Comparison of ENCODE assay signal across 1 cellular context in the genomic region with DNA sequence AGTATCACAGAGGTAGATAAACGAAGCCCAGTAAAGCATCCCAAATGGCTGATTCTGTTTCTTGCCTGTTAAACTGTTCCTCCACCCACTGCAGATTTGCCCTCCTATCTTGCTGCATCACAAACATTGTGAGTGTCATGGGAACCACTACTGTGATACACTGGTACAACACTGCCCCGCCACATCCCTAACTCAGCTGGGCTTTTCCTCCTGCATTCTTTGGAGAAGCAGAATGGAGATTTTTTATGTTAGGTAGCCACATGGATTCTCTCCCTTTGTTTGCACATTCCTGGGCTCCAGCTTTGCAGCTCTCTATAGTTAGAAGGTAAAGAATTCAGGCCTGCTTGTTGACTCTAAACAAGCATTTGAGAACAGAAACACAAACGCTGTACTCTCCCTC.
TF ChIP-seq lines count a peak whose summit lies in the region.

No MANE protein-coding gene starts in this region.

TF ChIP-seq in GM23338, 12 proteins besides CTCF, POLR2A, EP300 and RAD21 (continued from another document):
- TF ChIP-seq, protein P1, sequence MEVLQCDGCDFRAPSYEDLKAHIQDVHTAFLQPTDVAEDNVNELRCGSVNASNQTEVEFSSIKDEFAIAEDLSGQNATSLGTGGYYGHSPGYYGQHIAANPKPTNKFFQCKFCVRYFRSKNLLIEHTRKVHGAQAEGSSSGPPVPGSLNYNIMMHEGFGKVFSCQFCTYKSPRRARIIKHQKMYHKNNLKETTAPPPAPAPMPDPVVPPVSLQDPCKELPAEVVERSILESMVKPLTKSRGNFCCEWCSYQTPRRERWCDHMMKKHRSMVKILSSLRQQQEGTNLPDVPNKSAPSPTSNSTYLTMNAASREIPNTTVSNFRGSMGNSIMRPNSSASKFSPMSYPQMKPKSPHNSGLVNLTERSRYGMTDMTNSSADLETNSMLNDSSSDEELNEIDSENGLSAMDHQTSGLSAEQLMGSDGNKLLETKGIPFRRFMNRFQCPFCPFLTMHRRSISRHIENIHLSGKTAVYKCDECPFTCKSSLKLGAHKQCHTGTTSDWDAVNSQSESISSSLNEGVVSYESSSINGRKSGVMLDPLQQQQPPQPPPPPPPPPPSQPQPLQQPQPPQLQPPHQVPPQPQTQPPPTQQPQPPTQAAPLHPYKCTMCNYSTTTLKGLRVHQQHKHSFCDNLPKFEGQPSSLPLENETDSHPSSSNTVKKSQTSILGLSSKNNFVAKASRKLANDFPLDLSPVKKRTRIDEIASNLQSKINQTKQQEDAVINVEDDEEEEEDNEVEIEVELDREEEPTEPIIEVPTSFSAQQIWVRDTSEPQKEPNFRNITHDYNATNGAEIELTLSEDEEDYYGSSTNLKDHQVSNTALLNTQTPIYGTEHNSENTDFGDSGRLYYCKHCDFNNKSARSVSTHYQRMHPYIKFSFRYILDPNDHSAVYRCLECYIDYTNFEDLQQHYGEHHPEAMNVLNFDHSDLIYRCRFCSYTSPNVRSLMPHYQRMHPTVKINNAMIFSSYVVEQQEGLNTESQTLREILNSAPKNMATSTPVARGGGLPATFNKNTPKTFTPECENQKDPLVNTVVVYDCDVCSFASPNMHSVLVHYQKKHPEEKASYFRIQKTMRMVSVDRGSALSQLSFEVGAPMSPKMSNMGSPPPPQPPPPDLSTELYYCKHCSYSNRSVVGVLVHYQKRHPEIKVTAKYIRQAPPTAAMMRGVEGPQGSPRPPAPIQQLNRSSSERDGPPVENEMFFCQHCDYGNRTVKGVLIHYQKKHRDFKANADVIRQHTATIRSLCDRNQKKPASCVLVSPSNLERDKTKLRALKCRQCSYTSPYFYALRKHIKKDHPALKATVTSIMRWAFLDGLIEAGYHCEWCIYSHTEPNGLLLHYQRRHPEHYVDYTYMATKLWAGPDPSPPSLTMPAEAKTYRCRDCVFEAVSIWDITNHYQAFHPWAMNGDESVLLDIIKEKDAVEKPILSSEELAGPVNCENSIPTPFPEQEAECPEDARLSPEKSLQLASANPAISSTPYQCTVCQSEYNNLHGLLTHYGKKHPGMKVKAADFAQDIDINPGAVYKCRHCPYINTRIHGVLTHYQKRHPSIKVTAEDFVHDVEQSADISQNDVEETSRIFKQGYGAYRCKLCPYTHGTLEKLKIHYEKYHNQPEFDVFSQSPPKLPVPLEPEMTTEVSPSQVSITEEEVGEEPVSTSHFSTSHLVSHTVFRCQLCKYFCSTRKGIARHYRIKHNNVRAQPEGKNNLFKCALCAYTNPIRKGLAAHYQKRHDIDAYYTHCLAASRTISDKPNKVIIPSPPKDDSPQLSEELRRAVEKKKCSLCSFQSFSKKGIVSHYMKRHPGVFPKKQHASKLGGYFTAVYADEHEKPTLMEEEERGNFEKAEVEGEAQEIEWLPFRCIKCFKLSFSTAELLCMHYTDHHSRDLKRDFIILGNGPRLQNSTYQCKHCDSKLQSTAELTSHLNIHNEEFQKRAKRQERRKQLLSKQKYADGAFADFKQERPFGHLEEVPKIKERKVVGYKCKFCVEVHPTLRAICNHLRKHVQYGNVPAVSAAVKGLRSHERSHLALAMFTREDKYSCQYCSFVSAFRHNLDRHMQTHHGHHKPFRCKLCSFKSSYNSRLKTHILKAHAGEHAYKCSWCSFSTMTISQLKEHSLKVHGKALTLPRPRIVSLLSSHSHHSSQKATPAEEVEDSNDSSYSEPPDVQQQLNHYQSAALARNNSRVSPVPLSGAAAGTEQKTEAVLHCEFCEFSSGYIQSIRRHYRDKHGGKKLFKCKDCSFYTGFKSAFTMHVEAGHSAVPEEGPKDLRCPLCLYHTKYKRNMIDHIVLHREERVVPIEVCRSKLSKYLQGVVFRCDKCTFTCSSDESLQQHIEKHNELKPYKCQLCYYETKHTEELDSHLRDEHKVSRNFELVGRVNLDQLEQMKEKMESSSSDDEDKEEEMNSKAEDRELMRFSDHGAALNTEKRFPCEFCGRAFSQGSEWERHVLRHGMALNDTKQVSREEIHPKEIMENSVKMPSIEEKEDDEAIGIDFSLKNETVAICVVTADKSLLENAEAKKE (CRISPR knock-in tag; IDR thresholded peaks at IDR 0.05), result peak; percentile 72; the same call in 1 of the 2 replicates
- TF ChIP-seq EZH2 (IDR thresholded peaks at IDR 0.05; ENCODE audit: low read depth, unreplicated experiment), result no peak
- 0 out of 2 replicates have a peak, but pooled peaks have one; percentile 22 for TF ChIP-seq CREB1 (CRISPR knock-in tag; IDR thresholded peaks at IDR 0.05; ENCODE audit: low read depth)
- 0 out of 2 replicates have a peak, but pooled peaks have one; percentile 26 for TF ChIP-seq POLR2AphosphoS5 (IDR thresholded peaks at IDR 0.05; ENCODE audit: low read depth)
- TF ChIP-seq NANOG (IDR thresholded peaks at IDR 0.05; ENCODE audit: borderline replicate concordance), result 0 out of 2 replicates have a peak, but pooled peaks have one; percentile 17
- no peak for TF ChIP-seq STAT1 (IDR thresholded peaks at IDR 0.05; ENCODE audit: unreplicated experiment)
- no peak for TF ChIP-seq ZNF331 (CRISPR knock-in tag; IDR thresholded peaks at IDR 0.05; ENCODE audit: low read depth)
- TF ChIP-seq, protein P2, sequence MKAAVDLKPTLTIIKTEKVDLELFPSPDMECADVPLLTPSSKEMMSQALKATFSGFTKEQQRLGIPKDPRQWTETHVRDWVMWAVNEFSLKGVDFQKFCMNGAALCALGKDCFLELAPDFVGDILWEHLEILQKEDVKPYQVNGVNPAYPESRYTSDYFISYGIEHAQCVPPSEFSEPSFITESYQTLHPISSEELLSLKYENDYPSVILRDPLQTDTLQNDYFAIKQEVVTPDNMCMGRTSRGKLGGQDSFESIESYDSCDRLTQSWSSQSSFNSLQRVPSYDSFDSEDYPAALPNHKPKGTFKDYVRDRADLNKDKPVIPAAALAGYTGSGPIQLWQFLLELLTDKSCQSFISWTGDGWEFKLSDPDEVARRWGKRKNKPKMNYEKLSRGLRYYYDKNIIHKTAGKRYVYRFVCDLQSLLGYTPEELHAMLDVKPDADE (IDR thresholded peaks at IDR 0.05), result no peak
- TF ChIP-seq, protein P3, sequence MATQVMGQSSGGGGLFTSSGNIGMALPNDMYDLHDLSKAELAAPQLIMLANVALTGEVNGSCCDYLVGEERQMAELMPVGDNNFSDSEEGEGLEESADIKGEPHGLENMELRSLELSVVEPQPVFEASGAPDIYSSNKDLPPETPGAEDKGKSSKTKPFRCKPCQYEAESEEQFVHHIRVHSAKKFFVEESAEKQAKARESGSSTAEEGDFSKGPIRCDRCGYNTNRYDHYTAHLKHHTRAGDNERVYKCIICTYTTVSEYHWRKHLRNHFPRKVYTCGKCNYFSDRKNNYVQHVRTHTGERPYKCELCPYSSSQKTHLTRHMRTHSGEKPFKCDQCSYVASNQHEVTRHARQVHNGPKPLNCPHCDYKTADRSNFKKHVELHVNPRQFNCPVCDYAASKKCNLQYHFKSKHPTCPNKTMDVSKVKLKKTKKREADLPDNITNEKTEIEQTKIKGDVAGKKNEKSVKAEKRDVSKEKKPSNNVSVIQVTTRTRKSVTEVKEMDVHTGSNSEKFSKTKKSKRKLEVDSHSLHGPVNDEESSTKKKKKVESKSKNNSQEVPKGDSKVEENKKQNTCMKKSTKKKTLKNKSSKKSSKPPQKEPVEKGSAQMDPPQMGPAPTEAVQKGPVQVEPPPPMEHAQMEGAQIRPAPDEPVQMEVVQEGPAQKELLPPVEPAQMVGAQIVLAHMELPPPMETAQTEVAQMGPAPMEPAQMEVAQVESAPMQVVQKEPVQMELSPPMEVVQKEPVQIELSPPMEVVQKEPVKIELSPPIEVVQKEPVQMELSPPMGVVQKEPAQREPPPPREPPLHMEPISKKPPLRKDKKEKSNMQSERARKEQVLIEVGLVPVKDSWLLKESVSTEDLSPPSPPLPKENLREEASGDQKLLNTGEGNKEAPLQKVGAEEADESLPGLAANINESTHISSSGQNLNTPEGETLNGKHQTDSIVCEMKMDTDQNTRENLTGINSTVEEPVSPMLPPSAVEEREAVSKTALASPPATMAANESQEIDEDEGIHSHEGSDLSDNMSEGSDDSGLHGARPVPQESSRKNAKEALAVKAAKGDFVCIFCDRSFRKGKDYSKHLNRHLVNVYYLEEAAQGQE (IDR thresholded peaks at IDR 0.05; ENCODE audit: unreplicated experiment), result no peak
